12 cellular contexts compared by ENCODE assay signal in the genomic region with DNA sequence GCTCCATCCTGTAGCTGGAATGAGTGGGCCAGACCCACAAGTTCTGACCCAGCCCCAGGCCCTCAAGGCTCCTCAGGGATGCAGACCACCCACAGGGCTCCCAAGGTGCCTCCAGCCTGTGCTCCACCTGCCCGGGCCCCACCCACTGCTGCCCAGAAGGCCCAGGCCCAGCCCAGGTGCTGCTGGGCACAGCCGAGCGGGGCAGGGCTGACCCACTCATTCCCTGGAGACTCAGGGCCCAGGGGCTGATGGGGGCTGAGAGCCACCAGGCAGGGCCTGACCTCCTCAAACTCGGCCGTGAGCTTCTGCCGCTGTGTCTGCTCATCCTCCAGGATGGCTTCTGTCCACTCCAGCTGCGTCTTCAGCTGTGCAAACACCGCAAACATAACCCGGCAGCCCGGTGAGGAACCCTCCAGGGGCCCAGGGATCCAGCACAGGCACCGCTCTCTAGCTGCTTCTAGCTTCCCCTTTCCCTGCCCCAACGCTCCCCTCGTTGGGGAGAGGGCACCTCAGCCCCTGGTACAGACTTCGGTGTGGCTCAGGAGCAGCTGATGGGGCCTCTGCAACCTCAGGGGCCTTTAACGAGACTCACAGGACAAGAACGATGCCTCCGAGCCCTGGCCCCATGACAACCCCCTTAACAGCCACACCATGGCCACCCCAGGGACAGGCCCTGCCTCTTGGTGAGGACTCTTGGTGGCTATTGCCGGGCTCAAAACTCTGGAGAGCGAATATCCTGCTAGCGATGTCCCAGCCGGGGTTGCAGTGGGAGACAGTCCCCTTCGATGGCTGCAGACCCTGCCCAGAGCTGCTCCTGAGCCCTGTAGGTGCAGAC. TPM values are rescaled to one million over a fixed set of nuclear protein-coding genes. Genes with fewer than 3 reads are reported as not detected.
DNase-seq lines count a peak whose midpoint lies in the region; ATAC-seq and TF ChIP-seq lines count a peak whose summit lies in the region.
"Had no signal": no experiment of that assay in that cellular context is flagged by ENCODE, and none has a peak within 500 bp of the region (broad histone marks: within the 10 kb centered on the region; RNA-seq: fewer than 3 reads in every experiment).

No MANE protein-coding gene starts in this region.

- WGBS in esophagus muscularis mucosa = 66% methylated on average over 15 of the region's 22 CpGs

- DNase-seq in GM10266 (ENCODE audit: extremely low spot score) (peak; percentile 6), NCI-H146 (lab: John Stamatoyannopoulos, UW) (peak; percentile 89), esophagus muscularis mucosa (ENCODE audit: extremely low spot score) (no peak), sciatic nerve (ENCODE audit: low spot score) (peak; percentile 77)
- no peak for DNase-seq in stimulated activated CD4-positive, alpha-beta T cell treated with anti-CD3 and anti-CD28 coated beads, Interleukin-4, amount 100 ng/mL, for 24 hours
- DNase-seq: MM.1S; stimulated activated naive CD4-positive, alpha-beta T cell had no signal

- peak; percentile 36 for ATAC-seq in sciatic nerve
- ATAC-seq in HG02981 (IDR thresholded peaks at IDR 0.05; ENCODE audit: unreplicated experiment) = no peak
- ATAC-seq in GM21576 (IDR thresholded peaks at IDR 0.05; ENCODE audit: unreplicated experiment) = no peak
- no peak for ATAC-seq in HG02970 (IDR thresholded peaks at IDR 0.05; ENCODE audit: low FRiP score, unreplicated experiment)
- ATAC-seq: GM23338 had no signal

- peak overlapping the region; percentile 82 to 86 (median 84) for H3K27ac ChIP-seq in esophagus muscularis mucosa (replicated peaks in 1 of 4)
- H3K27ac ChIP-seq: hepatocyte had no signal

- no peak overlapping the region for H3K4me3 ChIP-seq in esophagus muscularis mucosa
- H3K4me3 ChIP-seq: GM23338, hepatocyte had no signal

- peaks cover 17 to 76% (median 66%) of the 10 kb centered on the region in 4 donors for H3K36me3 ChIP-seq in esophagus muscularis mucosa

- no peak for TF ChIP-seq CTCF in GM10266 (IDR thresholded peaks at IDR 0.05; ENCODE audit: control insufficient read depth, insufficient read depth, low read depth, missing control alignments)
- TF ChIP-seq CTCF in esophagus muscularis mucosa (IDR thresholded peaks at IDR 0.05) = no peak

- no peaks in the 10 kb centered on the region for H3K9me3 ChIP-seq in esophagus muscularis mucosa

- intact Hi-C loops in esophagus muscularis mucosa (cut with DNase I) (loop anchor here (2.0 kb wide), 1 partner anchor 79 kb away; no protein-coding TSS in a partner anchor), sciatic nerve (cut with DNase I) (loop anchor here (10.0 kb wide), 1 partner anchor 81 kb away; a partner anchor contains a TSS)

- no peak for TF ChIP-seq EP300 in esophagus muscularis mucosa (IDR thresholded peaks at IDR 0.05)

- H3K4me1 ChIP-seq in esophagus muscularis mucosa = peaks cover 47 to 73% (median 71%) of the 10 kb centered on the region in 4 donors

- no peaks in the 10 kb centered on the region for H3K27me3 ChIP-seq in esophagus muscularis mucosa
- H3K27me3 ChIP-seq: hepatocyte had no signal

- TF ChIP-seq POLR2A in esophagus muscularis mucosa (IDR thresholded peaks at IDR 0.05; ENCODE audit: low read depth) = no peak

RNA-seq across cellular contexts. Expression of a gene that starts 46.0 kb away (rescaled TPM):
- 1,000 to 10,000 TPM; 2,370 to 3,630 (median 3,339) TPM for total RNA-seq in esophagus muscularis mucosa
- 268 TPM for total RNA-seq in sciatic nerve

Comparison
In these comparisons a context has a peak if more than half of its experiments do, and no peak if none do; other contexts are left out.
1. DNase-seq: peak in GM10266 (single experiment), NCI-H146 (single experiment) and sciatic nerve (single experiment); none in esophagus muscularis mucosa (single experiment) and stimulated activated CD4-positive, alpha-beta T cell treated with anti-CD3 and anti-CD28 coated beads, Interleukin-4, amount 100 ng/mL, for 24 hours (single experiment).